In the genomic region with DNA sequence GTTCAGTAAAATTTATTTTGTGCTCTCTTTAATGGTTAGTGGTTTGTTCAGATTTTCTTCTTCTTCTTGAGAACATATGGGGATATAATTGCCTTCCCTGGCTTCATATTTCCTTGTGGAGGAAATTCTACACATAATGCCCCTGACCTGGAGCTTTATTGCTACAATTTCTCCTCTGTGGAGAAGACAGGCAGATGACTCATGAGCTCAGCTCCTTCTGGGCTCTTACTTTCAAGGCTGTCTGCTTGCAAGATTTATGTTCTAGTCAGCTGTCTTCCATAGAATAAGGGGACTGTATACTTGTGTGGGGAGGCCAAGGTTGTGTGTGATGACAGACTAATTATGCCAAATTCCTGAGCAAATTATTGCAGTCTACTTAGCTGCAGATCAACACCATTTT, we compare ENCODE assay signal across 13 cellular contexts. TPM values are rescaled to one million over a fixed set of nuclear protein-coding genes. Genes with fewer than 3 reads are reported as not detected.
DNase-seq lines count a peak whose midpoint lies in the region; ATAC-seq and TF ChIP-seq lines count a peak whose summit lies in the region.
"Had no signal": no experiment of that assay in that cellular context is flagged by ENCODE, and none has a peak within 500 bp of the region (broad histone marks: within the 10 kb centered on the region; RNA-seq: fewer than 3 reads in every experiment).

No MANE protein-coding gene starts in this region.

- H4K20me1 ChIP-seq in osteoblast (ENCODE audit: insufficient read depth, low read length): no peaks in the 10 kb centered on the region

- no peaks in the 10 kb centered on the region for H3K79me2 ChIP-seq in osteoblast (ENCODE audit: insufficient read depth, low read length)

- DNase-seq in HCEC 1CT: peak; percentile 51
- peak; percentile 27 to 31 for DNase-seq in NOMO-1 (lab: John Stamatoyannopoulos, UW; ENCODE audit: unreplicated experiment in 2 of 2)
- peak; percentile 26 for DNase-seq in fibroblast of gingiva (ENCODE audit: low read depth)
- DNase-seq in osteoblast (ENCODE audit: insufficient read length, low spot score, missing footprints): peak; percentile 41
- no peak for DNase-seq in T1000 (lab: John Stamatoyannopoulos, UW)
- no peak for DNase-seq in tibial artery
- DNase-seq: activated CD4-positive, alpha-beta T cell treated with anti-CD3 and anti-CD28 coated beads for 1 hour; naive thymus-derived CD8-positive, alpha-beta T cell; substantia nigra had no signal

- TF ChIP-seq CTCF in osteoblast (IDR thresholded peaks at IDR 0.05; ENCODE audit: extremely low read depth, low read depth, low read length): no peak
- no peak for TF ChIP-seq CTCF in tibial artery (IDR thresholded peaks at IDR 0.05)

- H3K36me3 ChIP-seq in osteoblast (ENCODE audit: insufficient read depth, low read length) (no peaks in the 10 kb centered on the region), tibial artery (no peaks in the 10 kb centered on the region)
- H3K36me3 ChIP-seq: SJSA1 had no signal

- H3K9me3 ChIP-seq in osteoblast (ENCODE audit: low read depth, low read length) (no peaks in the 10 kb centered on the region), tibial artery (no peaks in the 10 kb centered on the region)
- H3K9me3 ChIP-seq: SJSA1 had no signal

- H3K27me3 ChIP-seq in osteoblast (ENCODE audit: insufficient read depth, low read length) (no peaks in the 10 kb centered on the region), tibial artery (no peaks in the 10 kb centered on the region)
- H3K27me3 ChIP-seq: SJSA1 had no signal

- H3K4me2 ChIP-seq in osteoblast (ENCODE audit: insufficient read depth, low read length): no peak overlapping the region

- H3K4me1 ChIP-seq in osteoblast (ENCODE audit: insufficient read depth, low read length): peaks cover 10% of the 10 kb centered on the region
- peaks cover 0 to 9% (median 4%) of the 10 kb centered on the region in 4 donors for H3K4me1 ChIP-seq in tibial artery
- H3K4me1 ChIP-seq: SJSA1 had no signal

- H3K27ac ChIP-seq in osteoblast (ENCODE audit: low read depth, low read length) (no peak overlapping the region), tibial artery (no peak overlapping the region)
- H3K27ac ChIP-seq: SJSA1 had no signal

- intact Hi-C loops in tibial artery (cut with DNase I; ENCODE audit: low total_unique reads): no loop called here

- ATAC-seq in HG02588 (IDR thresholded peaks at IDR 0.05; ENCODE audit: unreplicated experiment) (no peak), GM18868 (IDR thresholded peaks at IDR 0.05; ENCODE audit: unreplicated experiment) (no peak)
- ATAC-seq: naive thymus-derived CD8-positive, alpha-beta T cell had no signal

- H3K4me3 ChIP-seq in osteoblast (ENCODE audit: insufficient read depth, low read length) (no peak overlapping the region), tibial artery (no peak overlapping the region)
- H3K4me3 ChIP-seq: SJSA1 had no signal

- H2AFZ ChIP-seq in osteoblast (ENCODE audit: low read length): no peak overlapping the region

RNA-seq across cellular contexts. Expression of a gene that starts 1.6 kb away (rescaled TPM):
- total RNA-seq in osteoblast: 0.29 and 0.36 TPM in 2 replicates
- total RNA-seq: epithelial cell of proximal tubule, SJSA1 had no signal

RNA-seq across cellular contexts. Expression of a gene that starts 43.1 kb away (rescaled TPM):
- 278 and 283 TPM in 2 replicates for total RNA-seq in osteoblast

Comparison
In these comparisons a context has a peak if more than half of its experiments do, and no peak if none do; other contexts are left out.
1. DNase-seq: peak in HCEC 1CT (single experiment), NOMO-1 (2 of 2), fibroblast of gingiva (single experiment) and osteoblast (single experiment); none in T1000 (single experiment) and tibial artery (0 of 2).